In genomic region chr15:66775127-66776105, GRCh38 we compare ENCODE assay signal across 13 cellular contexts.
DNase-seq lines count a peak whose midpoint lies in the region; ATAC-seq and TF ChIP-seq lines count a peak whose summit lies in the region.
"Had no signal": no experiment of that assay in that cellular context is flagged by ENCODE, and none has a peak within 500 bp of the region (broad histone marks: within the 10 kb centered on the region; RNA-seq: fewer than 3 reads in every experiment).

No MANE protein-coding gene starts in this region.

- no peak for ATAC-seq in stimulated activated effector memory CD8-positive, alpha-beta T cell treated with anti-CD3 and anti-CD28 coated beads, Interleukin-12 subunit alpha, Interleukin-12 subunit beta, amount 100 ng/mL, for 72 hours

- CTCF ChIA-PET in CD4-positive, alpha-beta memory T cell (lab: Charles Lee; ENCODE audit: partially characterized antibody) = interaction anchor here (1.1 to 1.5 kb wide), 3 partner anchors 9 to 173 kb away, joined by 3 to 9 read pairs (median 8); no protein-coding TSS in a partner anchor

- H3K79me2 ChIP-seq in osteoblast (ENCODE audit: insufficient read depth, low read length) = peaks cover 96% of the 10 kb centered on the region

- peaks cover 68% of the 10 kb centered on the region for H3K4me1 ChIP-seq in osteoblast (ENCODE audit: insufficient read depth, low read length)
- H3K4me1 ChIP-seq in CD4-positive, alpha-beta memory T cell (ENCODE audit: insufficient read depth, low read length) = no peaks in the 10 kb centered on the region
- H3K4me1 ChIP-seq: SJCRH30 had no signal

- TF ChIP-seq CTCF in fibroblast of the aortic adventitia (IDR thresholded peaks at IDR 0.05; ENCODE audit: insufficient read depth, low read length) (no peak), osteoblast (IDR thresholded peaks at IDR 0.05; ENCODE audit: extremely low read depth, low read depth, low read length) (no peak)

- no peaks in the 10 kb centered on the region for H3K9me3 ChIP-seq in osteoblast (ENCODE audit: low read depth, low read length)
- H3K9me3 ChIP-seq in CD4-positive, alpha-beta memory T cell (ENCODE audit: control insufficient read depth in 1 of 2, low read length in 2 of 2) = no peaks in the 10 kb centered on the region
- H3K9me3 ChIP-seq: mucosa of descending colon, SJCRH30 had no signal

- peak; percentile 71 for DNase-seq in A172 (ENCODE audit: low spot score)
- DNase-seq in NCI-H69 (lab: John Stamatoyannopoulos, UW) = peak; percentile 82
- DNase-seq in fibroblast of the aortic adventitia (ENCODE audit: low read depth) = peak; percentile 31
- peak; percentile 80 for DNase-seq in osteoblast (ENCODE audit: insufficient read length, low spot score, missing footprints)
- DNase-seq in stimulated activated effector memory CD8-positive, alpha-beta T cell treated with anti-CD3 and anti-CD28 coated beads, Interleukin-12 subunit alpha, Interleukin-12 subunit beta, amount 100 ng/mL, for 72 hours (ENCODE audit: low spot score in 2 of 2) = no peak
- DNase-seq in CD4-positive, alpha-beta memory T cell = no peak
- no peak for DNase-seq in pons (ENCODE audit: low spot score)
- DNase-seq in NCI-H2196 (lab: John Stamatoyannopoulos, UW; ENCODE audit: unreplicated experiment) = no peak
- DNase-seq: ACHN, brain microvascular endothelial cell, DMS79, mucosa of descending colon, SJCRH30 had no signal

- no peak overlapping the region for H3K27ac Mint-ChIP-seq in stimulated activated effector memory CD8-positive, alpha-beta T cell treated with anti-CD3 and anti-CD28 coated beads, Interleukin-12 subunit alpha, Interleukin-12 subunit beta, amount 100 ng/mL, for 72 hours
- no peak overlapping the region for H3K27ac Mint-ChIP-seq in CD4-positive, alpha-beta memory T cell

- no peak overlapping the region for H2AFZ ChIP-seq in osteoblast (ENCODE audit: low read length)

- H3K4me1 Mint-ChIP-seq in stimulated activated effector memory CD8-positive, alpha-beta T cell treated with anti-CD3 and anti-CD28 coated beads, Interleukin-12 subunit alpha, Interleukin-12 subunit beta, amount 100 ng/mL, for 72 hours = no peaks in the 10 kb centered on the region
- no peaks in the 10 kb centered on the region for H3K4me1 Mint-ChIP-seq in CD4-positive, alpha-beta memory T cell

- H3K36me3 ChIP-seq in osteoblast (ENCODE audit: insufficient read depth, low read length) = peaks cover 13% of the 10 kb centered on the region
- H3K36me3 ChIP-seq in CD4-positive, alpha-beta memory T cell (ENCODE audit: insufficient read depth, low read length) = no peaks in the 10 kb centered on the region
- H3K36me3 ChIP-seq: brain microvascular endothelial cell, SJCRH30 had no signal

- no peak overlapping the region for H3K27ac ChIP-seq in osteoblast (ENCODE audit: low read depth, low read length)
- no peak overlapping the region for H3K27ac ChIP-seq in CD4-positive, alpha-beta memory T cell (ENCODE audit: low read depth, low read length)
- H3K27ac ChIP-seq: brain microvascular endothelial cell, SJCRH30 had no signal

- H4K20me1 ChIP-seq in osteoblast (ENCODE audit: insufficient read depth, low read length) = peaks cover 39% of the 10 kb centered on the region

- H3K27me3 ChIP-seq in osteoblast (ENCODE audit: insufficient read depth, low read length) = no peaks in the 10 kb centered on the region
- no peaks in the 10 kb centered on the region for H3K27me3 ChIP-seq in CD4-positive, alpha-beta memory T cell (ENCODE audit: insufficient read depth, low read length)
- H3K27me3 ChIP-seq: brain microvascular endothelial cell, SJCRH30 had no signal

- H3K36me3 Mint-ChIP-seq in stimulated activated effector memory CD8-positive, alpha-beta T cell treated with anti-CD3 and anti-CD28 coated beads, Interleukin-12 subunit alpha, Interleukin-12 subunit beta, amount 100 ng/mL, for 72 hours = no peaks in the 10 kb centered on the region
- H3K36me3 Mint-ChIP-seq in CD4-positive, alpha-beta memory T cell = no peaks in the 10 kb centered on the region

- no peak overlapping the region for H3K4me3 Mint-ChIP-seq in stimulated activated effector memory CD8-positive, alpha-beta T cell treated with anti-CD3 and anti-CD28 coated beads, Interleukin-12 subunit alpha, Interleukin-12 subunit beta, amount 100 ng/mL, for 72 hours
- H3K4me3 Mint-ChIP-seq in CD4-positive, alpha-beta memory T cell = no peak overlapping the region

- H3K9me3 Mint-ChIP-seq in stimulated activated effector memory CD8-positive, alpha-beta T cell treated with anti-CD3 and anti-CD28 coated beads, Interleukin-12 subunit alpha, Interleukin-12 subunit beta, amount 100 ng/mL, for 72 hours = no peaks in the 10 kb centered on the region
- no peaks in the 10 kb centered on the region for H3K9me3 Mint-ChIP-seq in CD4-positive, alpha-beta memory T cell

- H3K4me2 ChIP-seq in osteoblast (ENCODE audit: insufficient read depth, low read length) = no peak overlapping the region

- no peaks in the 10 kb centered on the region for H3K27me3 Mint-ChIP-seq in CD4-positive, alpha-beta memory T cell

- H3K4me3 ChIP-seq in fibroblast of the aortic adventitia (ENCODE audit: low read depth, low read length) (no peak overlapping the region), osteoblast (ENCODE audit: insufficient read depth, low read length) (no peak overlapping the region)
- H3K4me3 ChIP-seq in CD4-positive, alpha-beta memory T cell (ENCODE audit: low read length in 2 of 2) = no peak overlapping the region
- H3K4me3 ChIP-seq: mucosa of descending colon, SJCRH30 had no signal

- POLR2A ChIA-PET in CD4-positive, alpha-beta memory T cell (lab: Charles Lee; ENCODE audit: partially characterized antibody) = no interaction called here

- intact Hi-C loops in CD4-positive, alpha-beta memory T cell (cut with micrococcal nuclease) = no loop called here

Comparison
In these comparisons a context has a peak if more than half of its experiments do, and no peak if none do; other contexts are left out.
1. DNase-seq: peak in A172 (single experiment), NCI-H69 (single experiment), fibroblast of the aortic adventitia (single experiment) and osteoblast (single experiment); none in stimulated activated effector memory CD8-positive, alpha-beta T cell treated with anti-CD3 and anti-CD28 coated beads, Interleukin-12 subunit alpha, Interleukin-12 subunit beta, amount 100 ng/mL, for 72 hours (0 of 2), CD4-positive, alpha-beta memory T cell (0 of 5), pons (single experiment) and NCI-H2196 (single experiment).